In the genomic region with DNA sequence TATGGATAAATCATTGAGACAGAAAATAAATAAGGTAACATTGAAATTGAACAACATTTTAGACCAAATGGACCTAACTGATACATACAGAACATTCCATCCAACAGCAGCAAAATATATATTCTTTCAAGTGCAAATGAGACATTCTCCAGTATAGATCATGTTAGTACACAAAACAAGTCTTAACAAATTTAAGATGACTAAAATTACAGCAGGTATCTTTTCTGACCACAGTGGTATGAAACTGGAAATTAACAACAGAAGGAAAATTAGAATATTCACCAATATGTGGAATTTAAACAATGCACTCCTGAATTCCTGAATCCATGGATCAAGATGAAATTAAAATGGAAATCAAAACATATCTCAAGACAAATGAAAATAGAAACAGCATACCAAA, we compare ENCODE assay signal across 8 cellular contexts.
"Had no signal": no experiment of that assay in that cellular context is flagged by ENCODE, and none has a peak within 500 bp of the region (broad histone marks: within the 10 kb centered on the region; RNA-seq: fewer than 3 reads in every experiment).

No MANE protein-coding gene starts in this region.

- H3K9me3 Mint-ChIP-seq: HFFc6 had no signal

- H3K4me1 Mint-ChIP-seq: H9 had no signal

- H3K27ac ChIP-seq: GM23248 had no signal

- DNase-seq: GM23248, GOT3, H9, HFFc6, IMR-90 had no signal

- H3K27ac Mint-ChIP-seq: HFFc6 had no signal

- H3K4me3 Mint-ChIP-seq: H9, HFFc6 had no signal

- H3K4me3 ChIP-seq: GM23248, K562 had no signal

- ATAC-seq: HCT116, K562 had no signal

- FAIRE-seq: HTR-8/SVneo, K562 had no signal
